ENCODE assay signal across 1 cellular context in the genomic region with DNA sequence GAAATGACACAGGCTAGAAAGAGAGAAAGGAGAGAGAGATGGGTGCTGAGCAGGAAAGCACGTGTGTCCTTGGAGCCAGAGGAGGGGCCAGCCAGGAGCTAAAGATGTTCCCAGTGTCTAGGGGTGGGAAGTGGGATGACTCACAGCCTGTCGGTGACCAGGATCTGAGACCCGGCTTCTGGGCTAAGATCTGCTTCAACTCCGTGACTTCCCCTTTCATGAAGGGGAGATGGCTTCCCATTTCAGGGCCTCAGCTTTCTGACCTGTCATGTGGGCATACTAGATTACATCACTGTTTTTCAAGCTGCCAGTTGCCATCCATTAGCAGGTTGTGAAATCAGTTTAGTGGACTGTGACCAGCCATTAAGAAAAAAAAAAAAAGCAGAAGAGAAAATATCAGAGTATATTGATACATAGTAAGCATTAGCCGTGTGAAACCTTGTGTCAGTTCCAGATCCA.
A peak's percentile ranks its signal among the peaks of the same experiment; 100 is the strongest.
TF ChIP-seq lines count a peak whose summit lies in the region.

No MANE protein-coding gene starts in this region.

TF ChIP-seq in K562, 482 proteins besides CTCF, POLR2A, EP300 and RAD21 (continued from another document and continues in another):
- TF ChIP-seq, protein P1, sequence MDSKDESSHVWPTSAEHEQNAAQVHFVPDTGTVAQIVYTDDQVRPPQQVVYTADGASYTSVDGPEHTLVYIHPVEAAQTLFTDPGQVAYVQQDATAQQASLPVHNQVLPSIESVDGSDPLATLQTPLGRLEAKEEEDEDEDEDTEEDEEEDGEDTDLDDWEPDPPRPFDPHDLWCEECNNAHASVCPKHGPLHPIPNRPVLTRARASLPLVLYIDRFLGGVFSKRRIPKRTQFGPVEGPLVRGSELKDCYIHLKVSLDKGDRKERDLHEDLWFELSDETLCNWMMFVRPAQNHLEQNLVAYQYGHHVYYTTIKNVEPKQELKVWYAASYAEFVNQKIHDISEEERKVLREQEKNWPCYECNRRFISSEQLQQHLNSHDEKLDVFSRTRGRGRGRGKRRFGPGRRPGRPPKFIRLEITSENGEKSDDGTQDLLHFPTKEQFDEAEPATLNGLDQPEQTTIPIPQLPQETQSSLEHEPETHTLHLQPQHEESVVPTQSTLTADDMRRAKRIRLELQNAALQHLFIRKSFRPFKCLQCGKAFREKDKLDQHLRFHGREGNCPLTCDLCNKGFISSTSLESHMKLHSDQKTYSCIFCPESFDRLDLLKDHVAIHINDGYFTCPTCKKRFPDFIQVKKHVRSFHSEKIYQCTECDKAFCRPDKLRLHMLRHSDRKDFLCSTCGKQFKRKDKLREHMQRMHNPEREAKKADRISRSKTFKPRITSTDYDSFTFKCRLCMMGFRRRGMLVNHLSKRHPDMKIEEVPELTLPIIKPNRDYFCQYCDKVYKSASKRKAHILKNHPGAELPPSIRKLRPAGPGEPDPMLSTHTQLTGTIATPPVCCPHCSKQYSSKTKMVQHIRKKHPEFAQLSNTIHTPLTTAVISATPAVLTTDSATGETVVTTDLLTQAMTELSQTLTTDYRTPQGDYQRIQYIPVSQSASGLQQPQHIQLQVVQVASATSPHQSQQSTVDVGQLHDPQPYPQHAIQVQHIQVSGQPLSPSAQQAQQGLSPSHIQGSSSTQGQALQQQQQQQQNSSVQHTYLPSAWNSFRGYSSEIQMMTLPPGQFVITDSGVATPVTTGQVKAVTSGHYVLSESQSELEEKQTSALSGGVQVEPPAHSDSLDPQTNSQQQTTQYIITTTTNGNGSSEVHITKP (IDR thresholded peaks at IDR 0.05; ENCODE audit: partially characterized antibody): peak; percentile 81
- TF ChIP-seq NR3C1 (CRISPR knock-in tag; IDR thresholded peaks at IDR 0.05): no peak
- TF ChIP-seq ZHX1 (conservative IDR thresholded peaks at IDR 0.05; ENCODE audit: low read length): no peak
- TF ChIP-seq FOSL1 (tag; conservative IDR thresholded peaks at IDR 0.05): peak; percentile 88
- no peak for TF ChIP-seq SFPQ (IDR thresholded peaks at IDR 0.05; ENCODE audit: low read depth, low read length)
- no peak for TF ChIP-seq BDP1 (IDR thresholded peaks at IDR 0.05; ENCODE audit: insufficient read depth, insufficient read length)
- peak; percentile 78 for TF ChIP-seq ESRRA (IDR thresholded peaks at IDR 0.05; ENCODE audit: borderline replicate concordance, low read depth)
- TF ChIP-seq ZMIZ1 (IDR thresholded peaks at IDR 0.05; ENCODE audit: low read depth in 2 of 2, low read length in 2 of 2): no peak
- TF ChIP-seq, protein P2, sequence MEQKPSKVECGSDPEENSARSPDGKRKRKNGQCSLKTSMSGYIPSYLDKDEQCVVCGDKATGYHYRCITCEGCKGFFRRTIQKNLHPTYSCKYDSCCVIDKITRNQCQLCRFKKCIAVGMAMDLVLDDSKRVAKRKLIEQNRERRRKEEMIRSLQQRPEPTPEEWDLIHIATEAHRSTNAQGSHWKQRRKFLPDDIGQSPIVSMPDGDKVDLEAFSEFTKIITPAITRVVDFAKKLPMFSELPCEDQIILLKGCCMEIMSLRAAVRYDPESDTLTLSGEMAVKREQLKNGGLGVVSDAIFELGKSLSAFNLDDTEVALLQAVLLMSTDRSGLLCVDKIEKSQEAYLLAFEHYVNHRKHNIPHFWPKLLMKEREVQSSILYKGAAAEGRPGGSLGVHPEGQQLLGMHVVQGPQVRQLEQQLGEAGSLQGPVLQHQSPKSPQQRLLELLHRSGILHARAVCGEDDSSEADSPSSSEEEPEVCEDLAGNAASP (IDR thresholded peaks at IDR 0.05): no peak
- no peak for TF ChIP-seq MTA1 (IDR thresholded peaks at IDR 0.05; ENCODE audit: borderline replicate concordance)
- TF ChIP-seq PTBP1 (IDR thresholded peaks at IDR 0.05; ENCODE audit: low read depth, low read length): no peak
- peak; percentile 94 for TF ChIP-seq ATF7 (IDR thresholded peaks at IDR 0.05)
- TF ChIP-seq MBD2 (IDR thresholded peaks at IDR 0.05; ENCODE audit: borderline replicate concordance, low read depth): no peak
- peak; percentile 86 for TF ChIP-seq BHLHE40 (IDR thresholded peaks at IDR 0.05; ENCODE audit: low read length)
- no peak for TF ChIP-seq CREB1 (IDR thresholded peaks at IDR 0.05)
- no peak for TF ChIP-seq CREB1 (CRISPR knock-in tag; IDR thresholded peaks at IDR 0.05)
- no peak for TF ChIP-seq ILK (tag; IDR thresholded peaks at IDR 0.05; ENCODE audit: borderline replicate concordance, low read depth)
- TF ChIP-seq THAP7 (CRISPR knock-in tag; IDR thresholded peaks at IDR 0.05): no peak
- TF ChIP-seq HNRNPK (IDR thresholded peaks at IDR 0.05; ENCODE audit: low read depth, low read length, poor library complexity, severe bottlenecking): no peak
- TF ChIP-seq EGR1 (conservative IDR thresholded peaks at IDR 0.05): no peak
- no peak for TF ChIP-seq MEF2D (tag; conservative IDR thresholded peaks at IDR 0.05; ENCODE audit: low read depth)
- TF ChIP-seq RCOR1 (IDR thresholded peaks at IDR 0.05; ENCODE audit: borderline replicate concordance in 1 of 2, low read depth in 2 of 2, low read length in 2 of 2): peak in 1 of 2 experiments; percentile 56; a peak in 1 of 4 replicates
- TF ChIP-seq ZNF23 (CRISPR knock-in tag; IDR thresholded peaks at IDR 0.05): no peak
- TF ChIP-seq, protein P3, sequence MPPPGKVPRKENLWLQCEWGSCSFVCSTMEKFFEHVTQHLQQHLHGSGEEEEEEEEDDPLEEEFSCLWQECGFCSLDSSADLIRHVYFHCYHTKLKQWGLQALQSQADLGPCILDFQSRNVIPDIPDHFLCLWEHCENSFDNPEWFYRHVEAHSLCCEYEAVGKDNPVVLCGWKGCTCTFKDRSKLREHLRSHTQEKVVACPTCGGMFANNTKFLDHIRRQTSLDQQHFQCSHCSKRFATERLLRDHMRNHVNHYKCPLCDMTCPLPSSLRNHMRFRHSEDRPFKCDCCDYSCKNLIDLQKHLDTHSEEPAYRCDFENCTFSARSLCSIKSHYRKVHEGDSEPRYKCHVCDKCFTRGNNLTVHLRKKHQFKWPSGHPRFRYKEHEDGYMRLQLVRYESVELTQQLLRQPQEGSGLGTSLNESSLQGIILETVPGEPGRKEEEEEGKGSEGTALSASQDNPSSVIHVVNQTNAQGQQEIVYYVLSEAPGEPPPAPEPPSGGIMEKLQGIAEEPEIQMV (tag; conservative IDR thresholded peaks at IDR 0.05; ENCODE audit: low read depth): no peak
- no peak for TF ChIP-seq ZNF449 (CRISPR knock-in tag; IDR thresholded peaks at IDR 0.05)
- TF ChIP-seq NCOA2 (IDR thresholded peaks at IDR 0.05; ENCODE audit: partially characterized antibody in 2 of 2): no peak
- no peak for TF ChIP-seq ZNF280B (CRISPR knock-in tag; IDR thresholded peaks at IDR 0.05)
- TF ChIP-seq GATAD2B (IDR thresholded peaks at IDR 0.05; ENCODE audit: borderline replicate concordance): no peak
- TF ChIP-seq, protein P4, sequence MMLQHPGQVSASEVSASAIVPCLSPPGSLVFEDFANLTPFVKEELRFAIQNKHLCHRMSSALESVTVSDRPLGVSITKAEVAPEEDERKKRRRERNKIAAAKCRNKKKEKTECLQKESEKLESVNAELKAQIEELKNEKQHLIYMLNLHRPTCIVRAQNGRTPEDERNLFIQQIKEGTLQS (IDR thresholded peaks at IDR 0.05): peak; percentile 86
- TF ChIP-seq, protein P4 (CRISPR knock-in tag; conservative IDR thresholded peaks at IDR 0.05): no peak
- TF ChIP-seq SRSF3 (IDR thresholded peaks at IDR 0.05; ENCODE audit: insufficient read depth, low read length): no peak
- TF ChIP-seq HMBOX1 (IDR thresholded peaks at IDR 0.05): 0 out of 2 replicates have a peak, but pooled peaks have one; percentile 25
